ENCODE assay signal across 26 cellular contexts in the genomic region with DNA sequence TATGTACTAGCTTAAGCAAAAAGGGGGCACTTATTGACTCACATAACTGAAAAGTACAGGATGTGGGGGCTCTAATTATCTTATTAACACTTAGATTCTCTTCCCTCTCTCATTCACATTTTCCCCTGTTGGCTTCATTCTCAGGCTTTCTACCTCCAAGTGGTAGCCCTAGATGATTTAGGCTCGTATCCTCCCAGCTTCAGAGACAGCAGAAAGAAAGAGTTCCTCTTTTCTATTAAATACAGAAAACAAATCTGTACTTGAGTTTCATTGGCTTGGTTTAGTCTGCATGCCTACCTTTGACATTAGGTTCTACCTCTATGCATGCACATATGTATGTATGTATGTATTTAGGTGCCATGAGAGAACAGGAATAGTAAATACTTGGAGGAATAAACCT.
"Had no signal": no experiment of that assay in that cellular context is flagged by ENCODE, and none has a peak within 500 bp of the region (broad histone marks: within the 10 kb centered on the region; RNA-seq: fewer than 3 reads in every experiment).

No MANE protein-coding gene starts in this region.

- FAIRE-seq: small intestine had no signal

- H3K4me3 ChIP-seq: neural progenitor cell, ovary, psoas muscle, right lobe of liver, sigmoid colon, suprapubic skin, testis, tibial artery, transverse colon, upper lobe of right lung, uterus had no signal

- H3K4me2 ChIP-seq: neural progenitor cell had no signal

- H3K9me3 ChIP-seq: ovary, psoas muscle, right lobe of liver, sigmoid colon, suprapubic skin, testis, tibial artery, transverse colon, upper lobe of right lung, uterus had no signal

- H3K4me1 ChIP-seq: neural progenitor cell, psoas muscle, right lobe of liver, sigmoid colon, suprapubic skin, testis, tibial artery, transverse colon, upper lobe of right lung, uterus had no signal

- H3K27me3 ChIP-seq: neural progenitor cell, ovary, right lobe of liver, sigmoid colon, suprapubic skin, testis, tibial artery, transverse colon, upper lobe of right lung, uterus had no signal

- H3K27ac ChIP-seq: neural progenitor cell, ovary, parathyroid adenoma, psoas muscle, right lobe of liver, sigmoid colon, suprapubic skin, testis, tibial artery, transverse colon, upper lobe of right lung, uterus had no signal

- H3K79me2 ChIP-seq: parathyroid adenoma had no signal

- H2AFZ ChIP-seq: neural progenitor cell, parathyroid adenoma had no signal

- H3K9ac ChIP-seq: neural progenitor cell, parathyroid adenoma had no signal

- ATAC-seq: natural killer cell; psoas muscle; right cardiac atrium; right lobe of liver; stimulated activated memory B cell treated with anti-CD40 and anti-IgM and Interleukin-4, amounts not matched to agents 10 μg/mL and 1 μg/mL and 100 μg/mL, for 72 hours; stimulated activated naive CD8-positive, alpha-beta T cell treated with anti-CD3 and anti-CD28 coated beads, Interleukin-15, amount 100 ng/mL, for 72 hours; stimulated activated naive CD8-positive, alpha-beta T cell treated with anti-CD3 and anti-CD28 coated beads, Interleukin-15, Interleukin-2, amounts not matched to agents 100 U/mL and 50 U/mL, for 24 hours; upper lobe of right lung had no signal

- H3K36me3 ChIP-seq: neural progenitor cell, ovary, right lobe of liver, sigmoid colon, suprapubic skin, tibial artery, transverse colon, upper lobe of right lung, uterus had no signal

- DNase-seq: natural killer cell; occipital lobe; ovary; posterior cingulate gyrus; psoas muscle; right cardiac atrium; right lobe of liver; sigmoid colon; small intestine; stimulated activated CD4-positive, alpha-beta T cell treated with anti-CD3 and anti-CD28 coated beads, Interleukin-15, amount 100 ng/mL, for 24 hours; stimulated activated CD4-positive, alpha-beta T cell treated with anti-CD3 and anti-CD28 coated beads, Interleukin-2, amount 100 ng/mL, for 24 hours; stimulated activated CD4-positive, alpha-beta T cell treated with anti-CD3 and anti-CD28 coated beads, Interleukin-2, amount 100 ng/mL, for 48 hours; stimulated activated CD4-positive, alpha-beta T cell treated with anti-CD3 and anti-CD28 coated beads, Interleukin-4, amount 100 ng/mL, for 24 hours; stimulated activated naive CD4-positive, alpha-beta T cell; stimulated activated naive CD8-positive, alpha-beta T cell treated with anti-CD3 and anti-CD28 coated beads, Interleukin-15, amount 100 ng/mL, for 72 hours; stimulated activated naive CD8-positive, alpha-beta T cell treated with anti-CD3 and anti-CD28 coated beads, Interleukin-15, Interleukin-2, amounts not matched to agents 100 U/mL and 50 U/mL, for 24 hours; substantia nigra; testis; tibial artery; transverse colon; upper lobe of right lung; uterus had no signal
